ENCODE assay signal across 25 cellular contexts in genomic region chr7:20846791-20847190, GRCh38.
"Had no signal": no experiment of that assay in that cellular context is flagged by ENCODE, and none has a peak within 500 bp of the region (broad histone marks: within the 10 kb centered on the region; RNA-seq: fewer than 3 reads in every experiment).

No MANE protein-coding gene starts in this region.

- H3K4me3 ChIP-seq: colonic mucosa, coronary artery, dorsolateral prefrontal cortex, esophagus muscularis mucosa, esophagus squamous epithelium, gastrocnemius medialis, gastroesophageal sphincter, heart left ventricle, heart right ventricle had no signal

- H3K27me3 ChIP-seq: colonic mucosa, esophagus muscularis mucosa, esophagus squamous epithelium, foreskin keratinocyte, gastrocnemius medialis, gastroesophageal sphincter, heart left ventricle had no signal

- H3K9me3 ChIP-seq: colonic mucosa, esophagus muscularis mucosa, esophagus squamous epithelium, gastrocnemius medialis, gastroesophageal sphincter, heart left ventricle, heart right ventricle had no signal

- H3K4me1 ChIP-seq: colonic mucosa, esophagus muscularis mucosa, esophagus squamous epithelium, foreskin keratinocyte, gastrocnemius medialis, gastroesophageal sphincter, heart left ventricle, heart right ventricle had no signal

- ATAC-seq: effector memory CD8-positive, alpha-beta T cell; esophagus mucosa; foreskin keratinocyte; gastrocnemius medialis; gastroesophageal sphincter; heart left ventricle; heart right ventricle had no signal

- H3K27ac Mint-ChIP-seq: dendritic cell treated with granulocyte-macrophage colony-stimulating factor and Interleukin-4, amounts not matched to agents 40 ng/mL and 50 ng/mL, for 4 days; effector memory CD8-positive, alpha-beta T cell; endodermal cell had no signal

- H3K36me3 ChIP-seq: colonic mucosa, esophagus muscularis mucosa, esophagus squamous epithelium, gastrocnemius medialis, gastroesophageal sphincter, heart left ventricle, heart right ventricle had no signal

- H3K27ac ChIP-seq: colonic mucosa, coronary artery, dorsolateral prefrontal cortex, epithelial cell of prostate, esophagus muscularis mucosa, esophagus squamous epithelium, foreskin keratinocyte, gastrocnemius medialis, gastroesophageal sphincter, heart left ventricle, heart right ventricle had no signal

- DNase-seq: colonic mucosa; cortex of kidney; dermis blood vessel endothelial cell; dorsolateral prefrontal cortex; effector CD4-positive, alpha-beta T cell; effector CD8-positive, alpha-beta T cell; effector memory CD4-positive, alpha-beta T cell; effector memory CD8-positive, alpha-beta T cell; endodermal cell; erythroblast; esophagus squamous epithelium; foreskin fibroblast; foreskin keratinocyte; foreskin melanocyte; gastrocnemius medialis; glutamatergic neuron; head of caudate nucleus; heart left ventricle; heart right ventricle had no signal

- H3K27me3 Mint-ChIP-seq: dendritic cell treated with granulocyte-macrophage colony-stimulating factor and Interleukin-4, amounts not matched to agents 40 ng/mL and 50 ng/mL, for 4 days; effector memory CD8-positive, alpha-beta T cell had no signal

- H3K4me3 Mint-ChIP-seq: dendritic cell treated with granulocyte-macrophage colony-stimulating factor and Interleukin-4, amounts not matched to agents 40 ng/mL and 50 ng/mL, for 4 days; effector memory CD8-positive, alpha-beta T cell; endodermal cell had no signal
